In the genomic region with DNA sequence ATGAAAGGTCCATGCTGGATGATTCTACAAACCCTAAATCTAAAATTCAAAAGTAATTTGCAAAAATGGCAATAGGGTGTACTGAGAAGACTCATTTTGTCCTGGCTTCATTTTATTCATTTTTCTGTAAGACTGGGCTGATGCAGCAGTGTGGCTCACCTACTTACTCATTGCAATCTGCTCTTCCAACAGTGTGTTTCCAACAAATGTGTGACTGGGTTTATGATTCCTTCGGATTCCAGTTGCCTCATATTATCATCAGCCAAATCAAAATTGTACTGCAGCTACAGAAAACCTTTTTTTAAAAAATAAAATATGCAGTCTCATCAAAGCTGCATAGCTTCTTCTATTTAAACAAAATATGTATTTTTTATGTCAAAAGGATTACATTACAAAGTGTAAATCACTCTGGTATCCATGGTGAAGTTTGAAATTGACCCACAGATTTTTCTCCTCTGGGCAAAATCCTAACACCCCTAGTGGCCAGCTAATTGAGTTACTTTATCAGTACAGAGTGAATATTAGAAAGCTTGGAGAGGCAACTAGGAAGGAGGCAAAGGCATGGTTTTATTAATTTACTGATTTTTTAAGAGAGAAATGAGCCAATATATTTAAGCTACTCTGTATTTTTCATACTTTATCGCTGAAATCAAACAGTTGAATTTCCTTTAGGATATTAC, we compare ENCODE assay signal across 15 cellular contexts.
A peak's percentile ranks its signal among the peaks of the same experiment; 100 is the strongest.
DNase-seq lines count a peak whose midpoint lies in the region; ATAC-seq and TF ChIP-seq lines count a peak whose summit lies in the region.
"Had no signal": no experiment of that assay in that cellular context is flagged by ENCODE, and none has a peak within 500 bp of the region (broad histone marks: within the 10 kb centered on the region; RNA-seq: fewer than 3 reads in every experiment).

No MANE protein-coding gene starts in this region.

- H3K9me3 Mint-ChIP-seq in GM23338, result no peaks in the 10 kb centered on the region
- no peaks in the 10 kb centered on the region for H3K9me3 Mint-ChIP-seq in WTC11
- H3K9me3 Mint-ChIP-seq in activated CD4-positive, alpha-beta T cell treated with anti-CD3 and anti-CD28 coated beads, Interleukin-2, amount 10 ng/mL, durations not matched to agents 7 days and 5 days, result no peaks in the 10 kb centered on the region
- H3K9me3 Mint-ChIP-seq in immature natural killer cell, result peaks cover 5 to 63% (median 29%) of the 10 kb centered on the region in 6 donors

- POLR2A ChIA-PET in WTC11 (lab: Charles Lee), result no interaction called here
- POLR2A ChIA-PET in activated CD4-positive, alpha-beta T cell treated with anti-CD3 and anti-CD28 coated beads, Interleukin-2, amount 10 ng/mL, durations not matched to agents 7 days and 5 days (lab: Charles Lee), result no interaction called here

- no peaks in the 10 kb centered on the region for H3F3A ChIP-seq in GM23338 (replicated peaks; ENCODE audit: low read depth)

- H3K4me3 ChIP-seq in GM23338, result no peak overlapping the region
- H3K4me3 ChIP-seq in foreskin fibroblast (ENCODE audit: low read depth in 1 of 2, low read length in 2 of 2), result no peak overlapping the region

- H2AFZ ChIP-seq in GM23338, result no peak overlapping the region

- no peaks in the 10 kb centered on the region for H3K4me1 ChIP-seq in GM23338 (ENCODE audit: insufficient read depth)

- no peaks in the 10 kb centered on the region for H3K4me1 Mint-ChIP-seq in GM23338
- 0 out of 2 replicates have a peak, but pooled peaks cover 2% of the 10 kb centered on the region for H3K4me1 Mint-ChIP-seq in WTC11
- H3K4me1 Mint-ChIP-seq in activated CD4-positive, alpha-beta T cell treated with anti-CD3 and anti-CD28 coated beads, Interleukin-2, amount 10 ng/mL, durations not matched to agents 7 days and 5 days, result no peaks in the 10 kb centered on the region
- H3K4me1 Mint-ChIP-seq in immature natural killer cell, result no peaks in the 10 kb centered on the region
- H3K4me1 Mint-ChIP-seq: activated CD4-positive, alpha-beta memory T cell treated with anti-CD3 and anti-CD28 coated beads, Interleukin-2, amount 10 ng/mL, durations not matched to agents 7 days and 5 days; activated naive CD8-positive, alpha-beta T cell treated with anti-CD3 and anti-CD28 coated beads, Interleukin-2, amount 50 U/mL, for 24 hours had no signal

- H3K4me3 Mint-ChIP-seq in GM23338 (no peak overlapping the region), WTC11 (no peak overlapping the region), immature natural killer cell (no peak overlapping the region)
- no peak overlapping the region for H3K4me3 Mint-ChIP-seq in activated CD4-positive, alpha-beta T cell treated with anti-CD3 and anti-CD28 coated beads, Interleukin-2, amount 10 ng/mL, durations not matched to agents 7 days and 5 days
- H3K4me3 Mint-ChIP-seq: activated CD4-positive, alpha-beta memory T cell treated with anti-CD3 and anti-CD28 coated beads, Interleukin-2, amount 10 ng/mL, durations not matched to agents 7 days and 5 days; activated naive CD8-positive, alpha-beta T cell treated with anti-CD3 and anti-CD28 coated beads, Interleukin-2, amount 50 U/mL, for 24 hours; natural killer cell treated with Interleukin-12 subunit alpha and Interleukin-12 subunit beta and Interleukin-15 and Interleukin-18, amount 100 ng/mL, for 72 hours had no signal

- DNase-seq in GM23338 (ENCODE audit: low spot score) (peak; percentile 28), WTC11 (ENCODE audit: low spot score) (no peak), foreskin fibroblast (peak in 1 of 2 donors; percentile 6), cardiac septum (ENCODE audit: low spot score) (no peak), immature natural killer cell (no peak), NCI-H2029 treated with DMSO at 0.1 percent for 48 hours (lab: John Stamatoyannopoulos, UW) (no peak)
- no peak for DNase-seq in activated CD4-positive, alpha-beta T cell treated with anti-CD3 and anti-CD28 coated beads, Interleukin-2, amount 10 ng/mL, durations not matched to agents 7 days and 5 days
- DNase-seq: activated CD4-positive, alpha-beta memory T cell treated with anti-CD3 and anti-CD28 coated beads, Interleukin-2, amount 10 ng/mL, durations not matched to agents 7 days and 5 days; activated naive CD8-positive, alpha-beta T cell treated with anti-CD3 and anti-CD28 coated beads, Interleukin-2, amount 50 U/mL, for 24 hours; cerebellar nuclear complex; Karpas-422; NCI-H524; stimulated activated naive CD4-positive, alpha-beta T cell had no signal

- no peak overlapping the region for H3K27ac ChIP-seq in 22Rv1
- no peak overlapping the region for H3K27ac ChIP-seq in GM23338 (ENCODE audit: low read depth)

- H4K20me1 ChIP-seq in GM23338 (replicated peaks; ENCODE audit: insufficient read depth), result no peaks in the 10 kb centered on the region

- H3K79me2 ChIP-seq in GM23338 (replicated peaks; ENCODE audit: insufficient read depth), result no peaks in the 10 kb centered on the region

- intact Hi-C loops in cardiac septum (cut with DNase I), result no loop called here

- no peaks in the 10 kb centered on the region for H3K9me2 ChIP-seq in GM23338 (ENCODE audit: insufficient read depth)

- peak; percentile 48 for TF ChIP-seq CTCF in 22Rv1 (IDR thresholded peaks at IDR 0.05)
- peak in 1 of 2 experiments; percentile 64; a peak in 3 of 4 replicates for TF ChIP-seq CTCF in GM23338 (conservative IDR thresholded peaks at IDR 0.05; ENCODE audit: low read depth in 2 of 2)
- TF ChIP-seq CTCF in WTC11 (IDR thresholded peaks at IDR 0.05), result no peak
- TF ChIP-seq CTCF in foreskin fibroblast (IDR thresholded peaks at IDR 0.05; ENCODE audit: low read depth, low read length), result peak; percentile 13

- no peaks in the 10 kb centered on the region for H3K27me3 ChIP-seq in GM23338 (ENCODE audit: insufficient read depth)

- CTCF ChIA-PET in WTC11 (lab: Charles Lee), result interaction anchor here (0.6 to 1.4 kb wide), 6 partner anchors 9 to 1686 kb away, joined by 3 to 7 read pairs (median 4); no protein-coding TSS in a partner anchor
- CTCF ChIA-PET in activated CD4-positive, alpha-beta T cell treated with anti-CD3 and anti-CD28 coated beads, Interleukin-2, amount 10 ng/mL, durations not matched to agents 7 days and 5 days (lab: Charles Lee), result no interaction called here

- H3K4me2 ChIP-seq in GM23338, result no peak overlapping the region

- no peaks in the 10 kb centered on the region for H3K36me3 ChIP-seq in GM23338 (ENCODE audit: insufficient read depth)

- H3K27me3 Mint-ChIP-seq in GM23338 (ENCODE audit: insufficient read depth, low read depth, poor library complexity), result no peaks in the 10 kb centered on the region
- no peaks in the 10 kb centered on the region for H3K27me3 Mint-ChIP-seq in WTC11 (ENCODE audit: low read depth)
- H3K27me3 Mint-ChIP-seq in activated CD4-positive, alpha-beta T cell treated with anti-CD3 and anti-CD28 coated beads, Interleukin-2, amount 10 ng/mL, durations not matched to agents 7 days and 5 days, result no peaks in the 10 kb centered on the region
- H3K27me3 Mint-ChIP-seq in immature natural killer cell (ENCODE audit: low read depth in 3 of 3), result no peaks in the 10 kb centered on the region
- H3K27me3 Mint-ChIP-seq: activated CD4-positive, alpha-beta memory T cell treated with anti-CD3 and anti-CD28 coated beads, Interleukin-2, amount 10 ng/mL, durations not matched to agents 7 days and 5 days; activated naive CD8-positive, alpha-beta T cell treated with anti-CD3 and anti-CD28 coated beads, Interleukin-2, amount 50 U/mL, for 24 hours; natural killer cell treated with Interleukin-12 subunit alpha and Interleukin-12 subunit beta and Interleukin-15 and Interleukin-18, amount 100 ng/mL, for 72 hours had no signal

- H3K36me3 Mint-ChIP-seq in GM23338 (ENCODE audit: low read depth) (no peaks in the 10 kb centered on the region), WTC11 (no peaks in the 10 kb centered on the region), immature natural killer cell (no peaks in the 10 kb centered on the region)
- no peaks in the 10 kb centered on the region for H3K36me3 Mint-ChIP-seq in activated CD4-positive, alpha-beta T cell treated with anti-CD3 and anti-CD28 coated beads, Interleukin-2, amount 10 ng/mL, durations not matched to agents 7 days and 5 days (ENCODE audit: low read depth)

- H3K27ac Mint-ChIP-seq in GM23338 (no peak overlapping the region), WTC11 (no peak overlapping the region), immature natural killer cell (no peak overlapping the region)
- H3K27ac Mint-ChIP-seq in activated CD4-positive, alpha-beta T cell treated with anti-CD3 and anti-CD28 coated beads, Interleukin-2, amount 10 ng/mL, durations not matched to agents 7 days and 5 days, result no peak overlapping the region
- H3K27ac Mint-ChIP-seq: activated CD4-positive, alpha-beta memory T cell treated with anti-CD3 and anti-CD28 coated beads, Interleukin-2, amount 10 ng/mL, durations not matched to agents 7 days and 5 days; activated naive CD8-positive, alpha-beta T cell treated with anti-CD3 and anti-CD28 coated beads, Interleukin-2, amount 50 U/mL, for 24 hours; natural killer cell treated with Interleukin-12 subunit alpha and Interleukin-12 subunit beta and Interleukin-15 and Interleukin-18, amount 100 ng/mL, for 72 hours had no signal

- ATAC-seq in GM23338 (peak; percentile 59), WTC11 (peak; percentile 44; the same call in 1 of the 2 replicates)
- ATAC-seq: activated naive CD8-positive, alpha-beta T cell treated with anti-CD3 and anti-CD28 coated beads, Interleukin-2, amount 50 U/mL, for 24 hours; natural killer cell treated with Interleukin-12 subunit alpha and Interleukin-12 subunit beta and Interleukin-15 and Interleukin-18, amount 100 ng/mL, for 72 hours had no signal

TF ChIP-seq in WTC11, 78 proteins besides CTCF, POLR2A, EP300 and RAD21 (continues in another document):
- no peak for TF ChIP-seq TCF7 (CRISPR knock-in tag; IDR thresholded peaks at IDR 0.05; ENCODE audit: low read depth)
